Comparison of ENCODE assay signal across 6 cellular contexts in the genomic region with DNA sequence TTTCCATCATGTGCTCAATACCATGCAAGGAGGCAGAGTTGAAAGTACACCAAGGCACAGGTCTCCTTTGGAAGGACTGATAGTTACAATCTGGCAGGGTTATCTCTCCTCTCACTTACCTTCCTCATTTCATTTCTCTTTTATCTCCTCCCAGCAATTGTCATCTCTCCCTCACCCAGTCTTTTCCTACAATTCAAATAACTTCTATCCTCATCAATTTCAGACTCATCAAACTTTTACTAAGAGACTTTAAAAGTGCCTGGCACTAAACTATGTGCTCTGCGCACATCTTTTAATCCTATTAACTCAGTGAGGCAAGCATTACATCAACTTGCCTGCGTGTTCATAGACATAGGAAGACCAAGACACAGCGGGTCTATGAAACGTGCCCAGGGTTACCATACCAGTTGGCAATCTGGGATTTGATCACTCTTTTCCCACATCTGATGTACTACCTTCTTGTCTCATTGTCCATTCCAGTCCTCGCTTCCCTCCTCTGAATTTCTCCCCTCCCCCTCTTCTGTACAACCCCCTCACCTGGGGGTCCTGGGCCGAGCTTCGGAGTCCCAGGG. TPM values are rescaled to one million over a fixed set of nuclear protein-coding genes. Genes with fewer than 3 reads are reported as not detected.
DNase-seq lines count a peak whose midpoint lies in the region; ATAC-seq lines count a peak whose summit lies in the region.

No MANE protein-coding gene starts in this region.

- POLR2A ChIA-PET in activated naive CD8-positive, alpha-beta T cell treated with anti-CD3 and anti-CD28 coated beads, Interleukin-2, amount 10 ng/mL, durations not matched to agents 7 days and 5 days (lab: Charles Lee) = interaction anchor here (0.6 to 6.1 kb wide), 11 partner anchors 10 to 130 kb away, joined by 3 to 66 read pairs (median 5); a partner anchor contains a TSS

- no peak overlapping the region for H3K27ac ChIP-seq in mesodermal cell (ENCODE audit: low read depth, low read length, severe bottlenecking)

- peak overlapping the region; percentile 82 for H3K4me3 ChIP-seq in mesodermal cell (ENCODE audit: extremely low read depth, insufficient read depth, low read length, poor library complexity, severe bottlenecking)

- H3K4me1 Mint-ChIP-seq in activated naive CD8-positive, alpha-beta T cell treated with anti-CD3 and anti-CD28 coated beads, Interleukin-2, amount 10 ng/mL, durations not matched to agents 7 days and 5 days = peaks cover 36% of the 10 kb centered on the region

- no peaks in the 10 kb centered on the region for H3K9me3 Mint-ChIP-seq in activated naive CD8-positive, alpha-beta T cell treated with anti-CD3 and anti-CD28 coated beads, Interleukin-2, amount 10 ng/mL, durations not matched to agents 7 days and 5 days

- peaks cover 14% of the 10 kb centered on the region for H3K4me1 ChIP-seq in mesodermal cell (ENCODE audit: control insufficient read depth, insufficient read depth, low read length, poor library complexity, severe bottlenecking)

- peaks cover 58% of the 10 kb centered on the region for H3K36me3 ChIP-seq in mesodermal cell (ENCODE audit: control insufficient read depth, insufficient read depth, low read length)

- peak overlapping the region; percentile 98 for H3K4me3 Mint-ChIP-seq in activated naive CD8-positive, alpha-beta T cell treated with anti-CD3 and anti-CD28 coated beads, Interleukin-2, amount 10 ng/mL, durations not matched to agents 7 days and 5 days

- H3K9me3 ChIP-seq in mesodermal cell (ENCODE audit: control insufficient read depth, low read length) = no peaks in the 10 kb centered on the region

- DNase-seq in NCI-H748 (lab: John Stamatoyannopoulos, UW; ENCODE audit: unreplicated experiment) (peak; percentile 39), NCI-H748 treated with DMSO at 0.1 percent for 48 hours (lab: John Stamatoyannopoulos, UW) (no peak)
- DNase-seq in activated naive CD8-positive, alpha-beta T cell treated with anti-CD3 and anti-CD28 coated beads, Interleukin-2, amount 10 ng/mL, durations not matched to agents 7 days and 5 days = no peak

- H3K27ac Mint-ChIP-seq in activated naive CD8-positive, alpha-beta T cell treated with anti-CD3 and anti-CD28 coated beads, Interleukin-2, amount 10 ng/mL, durations not matched to agents 7 days and 5 days = peak overlapping the region; percentile 82

- 15 to 19% methylated on average over 7 of the region's 7 CpGs for WGBS in mesodermal cell (ENCODE audit: insufficient coverage in 2 of 2), 2 experiments

- no peaks in the 10 kb centered on the region for H3K27me3 Mint-ChIP-seq in activated naive CD8-positive, alpha-beta T cell treated with anti-CD3 and anti-CD28 coated beads, Interleukin-2, amount 10 ng/mL, durations not matched to agents 7 days and 5 days

- no peak for ATAC-seq in activated naive CD8-positive, alpha-beta T cell treated with anti-CD3 and anti-CD28 coated beads, Interleukin-2, amount 10 ng/mL, durations not matched to agents 7 days and 5 days (ENCODE audit: low read depth)
- ATAC-seq in GM21423 (IDR thresholded peaks at IDR 0.05; ENCODE audit: unreplicated experiment) (no peak), GM21515 (IDR thresholded peaks at IDR 0.05; ENCODE audit: unreplicated experiment) (no peak)

- H3K36me3 Mint-ChIP-seq in activated naive CD8-positive, alpha-beta T cell treated with anti-CD3 and anti-CD28 coated beads, Interleukin-2, amount 10 ng/mL, durations not matched to agents 7 days and 5 days = peaks cover 20% of the 10 kb centered on the region

RNA-seq across cellular contexts. Expression of a gene that starts 1.2 kb away (rescaled TPM):
- 10 to 100 TPM; 68.2 to 75.3 TPM for total RNA-seq in activated naive CD8-positive, alpha-beta T cell treated with anti-CD3 and anti-CD28 coated beads, Interleukin-2, amount 10 ng/mL, durations not matched to agents 7 days and 5 days
- polyA plus RNA-seq in mesodermal cell (2013, experiment 1 of 2) = 76.5 TPM
- 67.8 TPM for polyA plus RNA-seq in mesodermal cell (2013, experiment 2 of 2)

RNA-seq across cellular contexts. Expression of a gene that starts 12.4 kb away (rescaled TPM):
- total RNA-seq in activated naive CD8-positive, alpha-beta T cell treated with anti-CD3 and anti-CD28 coated beads, Interleukin-2, amount 10 ng/mL, durations not matched to agents 7 days and 5 days = 10 to 100 TPM; 89.9 to 97.9 TPM
- 108 TPM for polyA plus RNA-seq in mesodermal cell (2013, experiment 1 of 2)
- 96.7 TPM for polyA plus RNA-seq in mesodermal cell (2013, experiment 2 of 2)

RNA-seq across cellular contexts. Expression of a gene that starts 17.3 kb away (rescaled TPM):
- total RNA-seq in activated naive CD8-positive, alpha-beta T cell treated with anti-CD3 and anti-CD28 coated beads, Interleukin-2, amount 10 ng/mL, durations not matched to agents 7 days and 5 days = 1 to 10 TPM; 5.2 to 5.7 TPM
- 0.29 TPM for polyA plus RNA-seq in mesodermal cell (2013, experiment 1 of 2)
- polyA plus RNA-seq in mesodermal cell (2013, experiment 2 of 2) = 0.51 TPM

RNA-seq across cellular contexts. Expression of a gene that starts 20.7 kb away (rescaled TPM):
- total RNA-seq in activated naive CD8-positive, alpha-beta T cell treated with anti-CD3 and anti-CD28 coated beads, Interleukin-2, amount 10 ng/mL, durations not matched to agents 7 days and 5 days = 1 to 10 TPM; 3.3 to 4.5 TPM
- 1.9 TPM for polyA plus RNA-seq in mesodermal cell (2013, experiment 1 of 2)
- polyA plus RNA-seq in mesodermal cell (2013, experiment 2 of 2) = 1.4 TPM

RNA-seq across cellular contexts. Expression of a gene that starts 21.0 kb away (rescaled TPM):
- total RNA-seq in activated naive CD8-positive, alpha-beta T cell treated with anti-CD3 and anti-CD28 coated beads, Interleukin-2, amount 10 ng/mL, durations not matched to agents 7 days and 5 days = 10 to 100 TPM; 62.2 to 63.5 TPM
- polyA plus RNA-seq in mesodermal cell (2013, experiment 1 of 2) = 43.6 TPM
- 36.9 TPM for polyA plus RNA-seq in mesodermal cell (2013, experiment 2 of 2)
